Comparison of ENCODE assay signal across 7 cellular contexts in the genomic region with DNA sequence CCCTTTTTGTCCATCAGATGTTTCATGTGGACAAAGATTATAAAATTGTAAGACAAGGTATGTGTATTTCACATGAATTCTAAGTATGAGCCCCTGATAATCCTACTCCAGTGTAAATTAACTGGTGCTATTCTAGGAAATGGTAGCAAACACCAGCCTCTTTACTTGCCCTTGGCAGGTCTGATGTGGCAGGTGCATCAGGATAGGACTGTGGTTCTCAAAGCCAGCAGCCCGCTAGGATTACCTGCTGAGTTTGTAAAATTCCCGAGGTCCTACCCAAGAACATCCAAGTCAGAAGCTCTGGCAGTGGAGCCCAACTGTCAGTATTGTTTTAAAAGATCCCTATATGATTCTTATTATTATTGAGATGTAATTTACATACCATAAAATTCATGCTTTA.
"Had no signal": no experiment of that assay in that cellular context is flagged by ENCODE, and none has a peak within 500 bp of the region (broad histone marks: within the 10 kb centered on the region; RNA-seq: fewer than 3 reads in every experiment).

No MANE protein-coding gene starts in this region.

- H3K9ac ChIP-seq: KMS-11 had no signal

- H3K27ac ChIP-seq: HL-60, KMS-11 had no signal

- ATAC-seq: HepG2, K562 had no signal

- H3K4me3 ChIP-seq: K562 had no signal

- DNase-seq: IMR-90, KBM-7, KG1 had no signal
